ENCODE assay signal across 8 cellular contexts in genomic region chr10:57657164-57657765, GRCh38.
DNase-seq lines count a peak whose midpoint lies in the region; ATAC-seq and TF ChIP-seq lines count a peak whose summit lies in the region.

No MANE protein-coding gene starts in this region.

- H3K9me2 ChIP-seq in OCI-LY7 (ENCODE audit: insufficient read depth, low read length): no peaks in the 10 kb centered on the region

- H3K27me3 ChIP-seq in right lobe of liver (no peaks in the 10 kb centered on the region), upper lobe of left lung (no peaks in the 10 kb centered on the region)

- no peak overlapping the region for H3K27ac Mint-ChIP-seq in activated CD8-positive, alpha-beta memory T cell treated with anti-CD3 and anti-CD28 coated beads, Interleukin-2, amount 10 ng/mL, durations not matched to agents 7 days and 5 days

- intact Hi-C loops in OCI-LY7 (cut with micrococcal nuclease; ENCODE audit: unreplicated experiment) (loop anchor here (1.0 kb wide), 1 partner anchor 318 kb away; no protein-coding TSS in a partner anchor), right lobe of liver (cut with DNase I) (loop anchor here (10.0 kb wide), 2 partner anchors 72 to 82 kb away; no protein-coding TSS in a partner anchor)

- H3K27me3 Mint-ChIP-seq in activated CD8-positive, alpha-beta memory T cell treated with anti-CD3 and anti-CD28 coated beads, Interleukin-2, amount 10 ng/mL, durations not matched to agents 7 days and 5 days: no peaks in the 10 kb centered on the region

- H3K4me1 Mint-ChIP-seq in activated CD8-positive, alpha-beta memory T cell treated with anti-CD3 and anti-CD28 coated beads, Interleukin-2, amount 10 ng/mL, durations not matched to agents 7 days and 5 days: no peaks in the 10 kb centered on the region

- H3K36me3 ChIP-seq in OCI-LY7 (ENCODE audit: insufficient read depth, low read length): no peaks in the 10 kb centered on the region
- H3K36me3 ChIP-seq in right lobe of liver: no peaks in the 10 kb centered on the region
- H3K36me3 ChIP-seq in upper lobe of left lung: no peaks in the 10 kb centered on the region

- H2AFZ ChIP-seq in OCI-LY7 (ENCODE audit: low read length): no peak overlapping the region

- H3K36me3 Mint-ChIP-seq in activated CD8-positive, alpha-beta memory T cell treated with anti-CD3 and anti-CD28 coated beads, Interleukin-2, amount 10 ng/mL, durations not matched to agents 7 days and 5 days: no peaks in the 10 kb centered on the region

- H3K4me1 ChIP-seq in OCI-LY7 (ENCODE audit: insufficient read depth, low read length, poor library complexity, severe bottlenecking): no peaks in the 10 kb centered on the region
- H3K4me1 ChIP-seq in right lobe of liver: no peaks in the 10 kb centered on the region
- H3K4me1 ChIP-seq in upper lobe of left lung: peaks cover 0 to 6% (median 0%) of the 10 kb centered on the region in 4 donors

- no peak overlapping the region for H3K4me2 ChIP-seq in OCI-LY7 (ENCODE audit: low read length)

- BruUV-seq in OCI-LY7 (replicated peaks; lab: Mats Ljungman, UMichigan): no TSS peak

- CTCF ChIA-PET in activated CD8-positive, alpha-beta memory T cell treated with anti-CD3 and anti-CD28 coated beads, Interleukin-2, amount 10 ng/mL, durations not matched to agents 7 days and 5 days (lab: Charles Lee): interaction anchor here (0.7 to 0.8 kb wide), 3 partner anchors 13 to 1246 kb away, joined by 3 to 4 read pairs (median 3); no protein-coding TSS in a partner anchor
- CTCF ChIA-PET in OCI-LY7 (lab: Charles Lee; ENCODE audit: unreplicated experiment): interaction anchor here (0.6 kb wide), 1 partner anchor 446 kb away, joined by 3 read pairs; no protein-coding TSS in a partner anchor

- POLR2A ChIA-PET in OCI-LY7 (lab: Charles Lee): interaction anchor here (0.6 to 0.9 kb wide), 5 partner anchors 54 to 1892 kb away, joined by 3 to 6 read pairs (median 5); no protein-coding TSS in a partner anchor

- H3K4me3 Mint-ChIP-seq in activated CD8-positive, alpha-beta memory T cell treated with anti-CD3 and anti-CD28 coated beads, Interleukin-2, amount 10 ng/mL, durations not matched to agents 7 days and 5 days: no peak overlapping the region

- no peaks in the 10 kb centered on the region for H4K20me1 ChIP-seq in OCI-LY7 (ENCODE audit: insufficient read depth, low read length)

- whole genome bisulfite sequencing in right lobe of liver (ENCODE audit: insufficient coverage, low coverage, low lambda C conversion rate, missing lambda C conversion rate): 10% methylated on average over 4 of the region's 5 CpGs
- WGBS in upper lobe of left lung, 2 donors: 28% methylated on average over 5 of the region's 5 CpGs

- peak; percentile 86 for TF ChIP-seq CTCF in OCI-LY7 (conservative IDR thresholded peaks at IDR 0.05; ENCODE audit: low read length)
- TF ChIP-seq CTCF in right lobe of liver (IDR thresholded peaks at IDR 0.05): peak; percentile 77 to 90 (median 84)
- peak; percentile 28 to 68 (median 54) for TF ChIP-seq CTCF in upper lobe of left lung (IDR thresholded peaks at IDR 0.05)

- no peaks in the 10 kb centered on the region for H3K79me2 ChIP-seq in OCI-LY7 (ENCODE audit: insufficient read depth, low read depth, low read length)

- H3K27ac ChIP-seq in OCI-LY7 (ENCODE audit: low read depth, low read length, poor library complexity, severe bottlenecking) (no peak overlapping the region), right lobe of liver (no peak overlapping the region), upper lobe of left lung (no peak overlapping the region)

- TF ChIP-seq POLR2A in right lobe of liver (IDR thresholded peaks at IDR 0.05) (no peak), upper lobe of left lung (IDR thresholded peaks at IDR 0.05) (no peak)

- peak; percentile 39 for ATAC-seq in activated CD8-positive, alpha-beta memory T cell treated with anti-CD3 and anti-CD28 coated beads, Interleukin-2, amount 10 ng/mL, durations not matched to agents 7 days and 5 days
- peak; percentile 94 for ATAC-seq in GM21447 (IDR thresholded peaks at IDR 0.05; ENCODE audit: unreplicated experiment)
- ATAC-seq in HG03565 (IDR thresholded peaks at IDR 0.05; ENCODE audit: unreplicated experiment): peak; percentile 91
- peak; percentile 99 to 100 (median 100) for ATAC-seq in right lobe of liver
- peak in 1 of 2 donors; percentile 82 for ATAC-seq in upper lobe of left lung (ENCODE audit: low FRiP score in 2 of 2)

- H3K9me3 Mint-ChIP-seq in activated CD8-positive, alpha-beta memory T cell treated with anti-CD3 and anti-CD28 coated beads, Interleukin-2, amount 10 ng/mL, durations not matched to agents 7 days and 5 days (ENCODE audit: low read depth): no peaks in the 10 kb centered on the region

- H3K9me3 ChIP-seq in OCI-LY7 (ENCODE audit: low read length) (no peaks in the 10 kb centered on the region), right lobe of liver (no peaks in the 10 kb centered on the region), upper lobe of left lung (no peaks in the 10 kb centered on the region)

- no peak for TF ChIP-seq EP300 in upper lobe of left lung (IDR thresholded peaks at IDR 0.05)

- H3K4me3 ChIP-seq in OCI-LY7 (ENCODE audit: low read depth, low read length, poor library complexity, severe bottlenecking) (no peak overlapping the region), right lobe of liver (no peak overlapping the region), upper lobe of left lung (no peak overlapping the region)

- peak; percentile 48 for DNase-seq in activated CD8-positive, alpha-beta memory T cell treated with anti-CD3 and anti-CD28 coated beads, Interleukin-2, amount 10 ng/mL, durations not matched to agents 7 days and 5 days
- DNase-seq in activated CD8-positive, alpha-beta memory T cell treated with anti-CD3 and anti-CD28 coated beads for 24 hours: no peak
- DNase-seq in OCI-LY7 (ENCODE audit: low spot score): peak; percentile 62
- peak; percentile 0 for DNase-seq in cerebellum (ENCODE audit: low spot score)
- DNase-seq in right lobe of liver: peak; percentile 62 to 73 (median 71)
- DNase-seq in upper lobe of left lung: peak in 1 of 2 donors; percentile 34
